In the genomic region with DNA sequence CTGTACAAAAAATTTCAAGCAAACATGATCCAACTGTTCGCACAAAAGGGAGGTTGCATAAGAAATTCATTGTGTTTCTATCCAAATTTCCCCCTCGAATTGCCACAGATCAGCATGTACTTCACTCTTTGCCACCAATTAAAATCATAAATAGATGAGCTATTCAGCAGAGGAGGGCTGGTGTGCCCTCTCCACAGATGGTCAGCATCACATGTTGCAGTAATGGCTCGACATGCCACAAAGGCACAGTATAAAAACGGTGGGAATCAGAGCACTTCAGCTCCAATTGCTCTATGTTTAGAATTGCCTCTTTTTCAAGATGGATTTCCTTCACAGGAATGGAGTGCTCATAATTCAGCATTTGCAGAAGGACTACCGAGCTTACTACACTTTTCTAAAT, we compare ENCODE assay signal across 32 cellular contexts. TPM values are rescaled to one million over a fixed set of nuclear protein-coding genes. Genes with fewer than 3 reads are reported as not detected.
"Had no signal": no experiment of that assay in that cellular context is flagged by ENCODE, and none has a peak within 500 bp of the region (broad histone marks: within the 10 kb centered on the region; RNA-seq: fewer than 3 reads in every experiment).

TSS of gene G6PC2 (plus strand) at position 279 of the 400 bp plus-strand sequence. CDS start at position 320, 41 bp downstream.

- H3K4me1 Mint-ChIP-seq: activated CD4-positive, alpha-beta memory T cell treated with anti-CD3 and anti-CD28 coated beads, Interleukin-2, amount 10 ng/mL, durations not matched to agents 7 days and 5 days; activated CD8-positive, alpha-beta memory T cell treated with anti-CD3 and anti-CD28 coated beads, Interleukin-2, amount 10 ng/mL, durations not matched to agents 7 days and 5 days; activated naive CD4-positive, alpha-beta T cell treated with anti-CD3 and anti-CD28 coated beads, Interleukin-2, amount 10 ng/mL, durations not matched to agents 7 days and 5 days; activated naive CD8-positive, alpha-beta T cell treated with anti-CD3 and anti-CD28 coated beads, Interleukin-2, amount 50 U/mL, for 24 hours; central memory CD8-positive, alpha-beta T cell; T-cell had no signal

- H3K27ac ChIP-seq: brain microvascular endothelial cell, SJCRH30, WERI-Rb-1 had no signal

- H3K4me1 ChIP-seq: SJCRH30 had no signal

- DNase-seq: activated CD4-positive, alpha-beta memory T cell treated with anti-CD3 and anti-CD28 coated beads, Interleukin-2, amount 10 ng/mL, durations not matched to agents 7 days and 5 days; activated CD4-positive, alpha-beta T cell treated with anti-CD3 and anti-CD28 coated beads for 1 hour; activated CD4-positive, alpha-beta T cell treated with anti-CD3 and anti-CD28 coated beads for 48 hours; activated CD4-positive, CD25-positive, alpha-beta regulatory T cell; activated CD8-positive, alpha-beta memory T cell treated with anti-CD3 and anti-CD28 coated beads for 24 hours; activated CD8-positive, alpha-beta memory T cell treated with anti-CD3 and anti-CD28 coated beads, Interleukin-2, amount 10 ng/mL, durations not matched to agents 7 days and 5 days; activated CD8-positive, alpha-beta memory T cell treated with anti-CD3 and anti-CD28 coated beads, Interleukin-2, amount 50 U/mL, for 48 hours; activated effector memory CD4-positive, alpha-beta T cell treated with Interleukin-2 at 50 U/mL for 16 hours; activated naive CD4-positive, alpha-beta T cell treated with anti-CD3 and anti-CD28 coated beads, Interleukin-2, amount 10 ng/mL, durations not matched to agents 7 days and 5 days; activated naive CD8-positive, alpha-beta T cell treated with anti-CD3 and anti-CD28 coated beads, Interleukin-2, amount 50 U/mL, for 24 hours; activated T-cell treated with anti-CD3 and anti-CD28 coated beads, Interleukin-2, amount 50 U/mL, for 48 hours; brain microvascular endothelial cell; NCI-H1105; NCI-H1417 treated with DMSO at 0.1 percent for 48 hours; NCI-H187 treated with DMSO at 0.1 percent for 48 hours; NCI-H2171 treated with DMSO at 0.1 percent for 48 hours; NCI-H2227 treated with DMSO at 0.1 percent for 48 hours; NCI-H524; NCI-H774; SHP77; SJCRH30; T-cell; T-helper 2 cell; T-helper 9 cell; WERI-Rb-1 had no signal

- H3K27ac Mint-ChIP-seq: activated CD4-positive, alpha-beta memory T cell treated with anti-CD3 and anti-CD28 coated beads, Interleukin-2, amount 10 ng/mL, durations not matched to agents 7 days and 5 days; activated CD8-positive, alpha-beta memory T cell treated with anti-CD3 and anti-CD28 coated beads, Interleukin-2, amount 10 ng/mL, durations not matched to agents 7 days and 5 days; activated naive CD4-positive, alpha-beta T cell treated with anti-CD3 and anti-CD28 coated beads, Interleukin-2, amount 10 ng/mL, durations not matched to agents 7 days and 5 days; activated naive CD8-positive, alpha-beta T cell; activated naive CD8-positive, alpha-beta T cell treated with anti-CD3 and anti-CD28 coated beads, Interleukin-2, amount 50 U/mL, for 24 hours; T-cell had no signal

- H3K4me3 ChIP-seq: SJCRH30 had no signal

- H3K4me3 Mint-ChIP-seq: activated CD4-positive, alpha-beta memory T cell treated with anti-CD3 and anti-CD28 coated beads, Interleukin-2, amount 10 ng/mL, durations not matched to agents 7 days and 5 days; activated CD8-positive, alpha-beta memory T cell treated with anti-CD3 and anti-CD28 coated beads, Interleukin-2, amount 10 ng/mL, durations not matched to agents 7 days and 5 days; activated naive CD4-positive, alpha-beta T cell treated with anti-CD3 and anti-CD28 coated beads, Interleukin-2, amount 10 ng/mL, durations not matched to agents 7 days and 5 days; activated naive CD8-positive, alpha-beta T cell; activated naive CD8-positive, alpha-beta T cell treated with anti-CD3 and anti-CD28 coated beads, Interleukin-2, amount 50 U/mL, for 24 hours; central memory CD8-positive, alpha-beta T cell; T-cell had no signal

- H3K27me3 ChIP-seq: SJCRH30 had no signal

- ATAC-seq: activated CD8-positive, alpha-beta memory T cell treated with anti-CD3 and anti-CD28 coated beads, Interleukin-2, amount 10 ng/mL, durations not matched to agents 7 days and 5 days; activated naive CD8-positive, alpha-beta T cell treated with anti-CD3 and anti-CD28 coated beads, Interleukin-2, amount 50 U/mL, for 24 hours; Panc1; SK-N-SH treated with all-trans-retinoic acid at 6 μM for 48 hours; T-cell had no signal

- H3K36me3 Mint-ChIP-seq: activated CD8-positive, alpha-beta memory T cell treated with anti-CD3 and anti-CD28 coated beads, Interleukin-2, amount 10 ng/mL, durations not matched to agents 7 days and 5 days; activated naive CD4-positive, alpha-beta T cell treated with anti-CD3 and anti-CD28 coated beads, Interleukin-2, amount 10 ng/mL, durations not matched to agents 7 days and 5 days; activated naive CD8-positive, alpha-beta T cell; T-cell had no signal

- H3K9me3 ChIP-seq: SJCRH30 had no signal

- H3K9me3 Mint-ChIP-seq: activated CD4-positive, alpha-beta memory T cell treated with anti-CD3 and anti-CD28 coated beads, Interleukin-2, amount 10 ng/mL, durations not matched to agents 7 days and 5 days; activated naive CD4-positive, alpha-beta T cell treated with anti-CD3 and anti-CD28 coated beads, Interleukin-2, amount 10 ng/mL, durations not matched to agents 7 days and 5 days; activated naive CD8-positive, alpha-beta T cell treated with anti-CD3 and anti-CD28 coated beads, Interleukin-2, amount 50 U/mL, for 24 hours; central memory CD8-positive, alpha-beta T cell; T-cell had no signal

- H3K36me3 ChIP-seq: brain microvascular endothelial cell, SJCRH30, WERI-Rb-1 had no signal

RNA-seq across cellular contexts. Expression of gene G6PC2, which starts in this region (rescaled TPM):
- total RNA-seq: activated CD4-positive, alpha-beta memory T cell treated with anti-CD3 and anti-CD28 coated beads, Interleukin-2, amount 10 ng/mL, durations not matched to agents 7 days and 5 days; activated CD8-positive, alpha-beta memory T cell treated with anti-CD3 and anti-CD28 coated beads, Interleukin-2, amount 10 ng/mL, durations not matched to agents 7 days and 5 days; chondrocyte; M059J; RPMI7951; SJCRH30; T-cell had no signal
